In the genomic region with DNA sequence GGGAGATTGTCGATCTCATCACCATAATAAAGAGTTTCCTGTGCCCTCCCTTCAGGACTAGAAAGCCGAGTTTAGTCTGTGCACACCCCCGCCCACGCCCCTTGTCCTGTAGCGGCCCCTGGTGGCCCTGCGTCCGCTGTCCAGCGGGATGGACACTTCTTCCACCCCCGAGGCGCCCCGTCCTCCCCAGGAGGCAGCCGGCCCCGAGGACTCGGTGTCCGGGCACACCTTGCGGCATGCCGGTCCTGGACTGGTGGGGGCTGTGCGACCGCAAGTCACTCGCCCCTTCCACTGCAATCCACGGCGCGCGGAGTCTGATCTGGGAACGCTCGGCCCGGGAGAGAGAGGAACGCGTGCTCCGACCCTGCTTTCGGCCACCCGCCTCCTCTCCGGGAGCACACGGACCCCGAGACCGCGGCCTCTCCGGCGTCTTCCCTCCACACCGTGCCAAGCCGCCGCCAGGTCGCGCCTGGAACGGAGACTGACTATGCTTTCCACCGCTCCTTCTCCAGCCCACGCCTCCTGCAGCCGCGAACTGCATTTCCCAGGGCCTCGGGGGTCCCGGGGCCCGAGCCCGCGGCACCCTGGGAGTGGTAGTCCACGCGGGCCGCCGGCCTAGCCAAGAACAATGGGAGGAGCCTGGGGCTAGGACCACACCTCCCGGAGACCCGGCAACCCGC, we compare ENCODE assay signal across 2 cellular contexts.
TF ChIP-seq lines count a peak whose summit lies in the region.

No MANE protein-coding gene starts in this region.

TF ChIP-seq in HCT116, 20 proteins besides CTCF, POLR2A, EP300 and RAD21:
- TF ChIP-seq SP1 (IDR thresholded peaks at IDR 0.05; ENCODE audit: low read depth) (peak; percentile 20; the same call in 1 of the 2 replicates), SIN3A (IDR thresholded peaks at IDR 0.05; ENCODE audit: low read depth) (peak; percentile 51; the same call in 1 of the 2 replicates), ELF1 (IDR thresholded peaks at IDR 0.05; ENCODE audit: borderline replicate concordance, low read depth) (no peak; the same call in 1 of the 2 replicates), YY1 (IDR thresholded peaks at IDR 0.05; ENCODE audit: extremely low read depth, insufficient replicate concordance, low read depth, low read length) (peak; percentile 55), POLR2AphosphoS5 (IDR thresholded peaks at IDR 0.05; ENCODE audit: low read depth, low read length) (peak; percentile 55), EZH2phosphoT487 (IDR thresholded peaks at IDR 0.05; ENCODE audit: borderline replicate concordance) (no peak), EGR1 (IDR thresholded peaks at IDR 0.05; ENCODE audit: low read depth) (peak; percentile 97), ZFX (IDR thresholded peaks at IDR 0.05) (peak; percentile 59; the same call in 1 of the 2 replicates)

TF ChIP-seq in SK-N-SH, 30 proteins besides CTCF, POLR2A, EP300 and RAD21:
- peak; percentile 55 for TF ChIP-seq YY1 (IDR thresholded peaks at IDR 0.05; ENCODE audit: low read depth)
- TF ChIP-seq GABPA (IDR thresholded peaks at IDR 0.05; ENCODE audit: low read depth): peak; percentile 73
- TF ChIP-seq CHD2 (IDR thresholded peaks at IDR 0.05; ENCODE audit: low read length, partially characterized antibody): peak; percentile 89
- peak; percentile 75 for TF ChIP-seq MXI1 (IDR thresholded peaks at IDR 0.05; ENCODE audit: low read depth, low read length)
- TF ChIP-seq, protein P1, sequence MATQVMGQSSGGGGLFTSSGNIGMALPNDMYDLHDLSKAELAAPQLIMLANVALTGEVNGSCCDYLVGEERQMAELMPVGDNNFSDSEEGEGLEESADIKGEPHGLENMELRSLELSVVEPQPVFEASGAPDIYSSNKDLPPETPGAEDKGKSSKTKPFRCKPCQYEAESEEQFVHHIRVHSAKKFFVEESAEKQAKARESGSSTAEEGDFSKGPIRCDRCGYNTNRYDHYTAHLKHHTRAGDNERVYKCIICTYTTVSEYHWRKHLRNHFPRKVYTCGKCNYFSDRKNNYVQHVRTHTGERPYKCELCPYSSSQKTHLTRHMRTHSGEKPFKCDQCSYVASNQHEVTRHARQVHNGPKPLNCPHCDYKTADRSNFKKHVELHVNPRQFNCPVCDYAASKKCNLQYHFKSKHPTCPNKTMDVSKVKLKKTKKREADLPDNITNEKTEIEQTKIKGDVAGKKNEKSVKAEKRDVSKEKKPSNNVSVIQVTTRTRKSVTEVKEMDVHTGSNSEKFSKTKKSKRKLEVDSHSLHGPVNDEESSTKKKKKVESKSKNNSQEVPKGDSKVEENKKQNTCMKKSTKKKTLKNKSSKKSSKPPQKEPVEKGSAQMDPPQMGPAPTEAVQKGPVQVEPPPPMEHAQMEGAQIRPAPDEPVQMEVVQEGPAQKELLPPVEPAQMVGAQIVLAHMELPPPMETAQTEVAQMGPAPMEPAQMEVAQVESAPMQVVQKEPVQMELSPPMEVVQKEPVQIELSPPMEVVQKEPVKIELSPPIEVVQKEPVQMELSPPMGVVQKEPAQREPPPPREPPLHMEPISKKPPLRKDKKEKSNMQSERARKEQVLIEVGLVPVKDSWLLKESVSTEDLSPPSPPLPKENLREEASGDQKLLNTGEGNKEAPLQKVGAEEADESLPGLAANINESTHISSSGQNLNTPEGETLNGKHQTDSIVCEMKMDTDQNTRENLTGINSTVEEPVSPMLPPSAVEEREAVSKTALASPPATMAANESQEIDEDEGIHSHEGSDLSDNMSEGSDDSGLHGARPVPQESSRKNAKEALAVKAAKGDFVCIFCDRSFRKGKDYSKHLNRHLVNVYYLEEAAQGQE (IDR thresholded peaks at IDR 0.05; ENCODE audit: low read depth, low read length): peak; percentile 43; the same call in 1 of the 2 replicates
- TF ChIP-seq, protein P2, sequence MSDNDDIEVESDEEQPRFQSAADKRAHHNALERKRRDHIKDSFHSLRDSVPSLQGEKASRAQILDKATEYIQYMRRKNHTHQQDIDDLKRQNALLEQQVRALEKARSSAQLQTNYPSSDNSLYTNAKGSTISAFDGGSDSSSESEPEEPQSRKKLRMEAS (IDR thresholded peaks at IDR 0.05; ENCODE audit: low read depth): no peak; the same call in 1 of the 2 replicates
- TF ChIP-seq TEAD4 (IDR thresholded peaks at IDR 0.05; ENCODE audit: borderline replicate concordance, insufficient read depth): no peak
- peak; percentile 78 for TF ChIP-seq SMC3 (IDR thresholded peaks at IDR 0.05; ENCODE audit: low read depth, low read length)
- TF ChIP-seq MEF2A (IDR thresholded peaks at IDR 0.05; ENCODE audit: borderline replicate concordance, low read depth): no peak
- TF ChIP-seq RCOR1 (IDR thresholded peaks at IDR 0.05; ENCODE audit: low read length): peak; percentile 14; the same call in 1 of the 2 replicates
- TF ChIP-seq, protein P3, sequence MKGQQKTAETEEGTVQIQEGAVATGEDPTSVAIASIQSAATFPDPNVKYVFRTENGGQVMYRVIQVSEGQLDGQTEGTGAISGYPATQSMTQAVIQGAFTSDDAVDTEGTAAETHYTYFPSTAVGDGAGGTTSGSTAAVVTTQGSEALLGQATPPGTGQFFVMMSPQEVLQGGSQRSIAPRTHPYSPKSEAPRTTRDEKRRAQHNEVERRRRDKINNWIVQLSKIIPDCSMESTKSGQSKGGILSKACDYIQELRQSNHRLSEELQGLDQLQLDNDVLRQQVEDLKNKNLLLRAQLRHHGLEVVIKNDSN (IDR thresholded peaks at IDR 0.05; ENCODE audit: borderline replicate concordance, low read depth): no peak
- TF ChIP-seq TAF1 (IDR thresholded peaks at IDR 0.05; ENCODE audit: borderline replicate concordance, low read depth, low read length): 0 out of 2 replicates have a peak, but pooled peaks have one; percentile 19
